1 cellular context compared by ENCODE assay signal in the genomic region with DNA sequence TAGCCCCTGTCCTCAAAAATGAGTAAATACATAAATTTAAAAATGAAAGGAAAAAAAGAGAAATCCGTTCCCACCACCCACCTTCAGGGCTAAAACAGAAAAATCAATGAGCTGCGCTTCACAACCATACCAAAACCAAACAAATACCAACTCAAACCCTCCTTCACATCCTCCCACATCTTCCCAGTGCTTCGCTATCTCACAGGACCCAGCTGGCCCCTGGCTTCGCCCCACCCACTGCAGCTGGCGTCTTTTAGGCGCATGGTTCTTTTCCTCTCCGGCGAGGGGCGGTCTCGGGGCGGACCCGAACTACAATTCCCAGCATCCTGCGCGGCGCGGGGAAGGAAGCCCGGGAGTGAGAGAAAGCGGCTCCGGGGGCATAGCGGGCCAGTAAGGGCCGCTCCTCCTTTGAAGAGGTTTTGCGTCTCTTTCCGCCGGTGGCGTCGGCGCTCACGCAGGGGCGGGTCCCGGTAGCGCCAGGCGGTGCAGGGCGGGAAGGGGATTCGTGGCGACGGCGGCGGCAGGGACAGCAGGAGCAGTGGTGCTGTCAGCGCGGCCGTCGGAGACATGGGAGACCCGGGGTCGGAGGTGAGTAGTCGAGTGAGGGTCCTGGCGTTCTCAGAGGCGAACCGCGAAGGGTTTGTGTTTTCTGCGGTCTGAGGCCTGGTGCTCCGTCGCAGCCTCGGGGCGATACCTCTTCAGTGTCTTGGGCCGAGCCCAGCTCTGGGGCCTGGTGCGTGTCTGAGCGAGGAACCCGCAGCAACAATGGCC.
TF ChIP-seq lines count a peak whose summit lies in the region.

A gene with protein sequence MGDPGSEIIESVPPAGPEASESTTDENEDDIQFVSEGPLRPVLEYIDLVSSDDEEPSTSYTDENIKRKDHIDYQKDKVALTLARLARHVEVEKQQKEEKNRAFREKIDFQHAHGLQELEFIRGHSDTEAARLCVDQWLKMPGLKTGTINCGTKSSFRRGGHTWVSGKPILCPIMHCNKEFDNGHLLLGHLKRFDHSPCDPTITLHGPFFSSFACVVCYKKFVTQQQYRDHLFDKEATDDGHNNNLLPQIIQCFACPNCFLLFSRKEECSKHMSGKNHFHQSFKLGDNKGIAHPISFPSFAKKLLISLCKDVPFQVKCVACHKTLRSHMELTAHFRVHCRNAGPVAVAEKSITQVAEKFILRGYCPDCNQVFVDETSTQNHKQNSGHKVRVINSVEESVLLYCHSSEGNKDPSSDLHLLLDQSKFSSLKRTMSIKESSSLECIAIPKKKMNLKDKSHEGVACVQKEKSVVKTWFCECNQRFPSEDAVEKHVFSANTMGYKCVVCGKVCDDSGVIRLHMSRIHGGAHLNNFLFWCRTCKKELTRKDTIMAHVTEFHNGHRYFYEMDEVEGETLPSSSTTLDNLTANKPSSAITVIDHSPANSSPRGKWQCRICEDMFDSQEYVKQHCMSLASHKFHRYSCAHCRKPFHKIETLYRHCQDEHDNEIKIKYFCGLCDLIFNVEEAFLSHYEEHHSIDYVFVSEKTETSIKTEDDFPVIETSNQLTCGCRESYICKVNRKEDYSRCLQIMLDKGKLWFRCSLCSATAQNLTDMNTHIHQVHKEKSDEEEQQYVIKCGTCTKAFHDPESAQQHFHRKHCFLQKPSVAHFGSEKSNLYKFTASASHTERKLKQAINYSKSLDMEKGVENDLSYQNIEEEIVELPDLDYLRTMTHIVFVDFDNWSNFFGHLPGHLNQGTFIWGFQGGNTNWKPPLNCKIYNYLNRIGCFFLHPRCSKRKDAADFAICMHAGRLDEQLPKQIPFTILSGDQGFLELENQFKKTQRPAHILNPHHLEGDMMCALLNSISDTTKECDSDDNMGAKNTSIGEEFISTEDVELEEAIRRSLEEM (plus strand): TSS at position 502 of the 771 bp plus-strand sequence. CDS start 66 bp downstream, at position 568.

TF ChIP-seq in K562, 482 proteins besides CTCF, POLR2A, EP300 and RAD21 (continued from another document and continues in another):
- TF ChIP-seq, protein P1, sequence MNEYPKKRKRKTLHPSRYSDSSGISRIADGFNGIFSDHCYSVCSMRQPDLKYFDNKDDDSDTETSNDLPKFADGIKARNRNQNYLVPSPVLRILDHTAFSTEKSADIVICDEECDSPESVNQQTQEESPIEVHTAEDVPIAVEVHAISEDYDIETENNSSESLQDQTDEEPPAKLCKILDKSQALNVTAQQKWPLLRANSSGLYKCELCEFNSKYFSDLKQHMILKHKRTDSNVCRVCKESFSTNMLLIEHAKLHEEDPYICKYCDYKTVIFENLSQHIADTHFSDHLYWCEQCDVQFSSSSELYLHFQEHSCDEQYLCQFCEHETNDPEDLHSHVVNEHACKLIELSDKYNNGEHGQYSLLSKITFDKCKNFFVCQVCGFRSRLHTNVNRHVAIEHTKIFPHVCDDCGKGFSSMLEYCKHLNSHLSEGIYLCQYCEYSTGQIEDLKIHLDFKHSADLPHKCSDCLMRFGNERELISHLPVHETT (CRISPR knock-in tag; conservative IDR thresholded peaks at IDR 0.05 in 1 of 2, IDR thresholded peaks at IDR 0.05 in 1 of 2): peak in 1 of 2 experiments; percentile 87; a peak in 2 of 4 replicates
- TF ChIP-seq PYGO2 (tag; IDR thresholded peaks at IDR 0.05) (no peak), BRF1 (IDR thresholded peaks at IDR 0.05; ENCODE audit: borderline replicate concordance, extremely low read depth, insufficient read length) (no peak), ZNF766 (CRISPR knock-in tag; conservative IDR thresholded peaks at IDR 0.05) (peak; percentile 85), SIX5 (IDR thresholded peaks at IDR 0.05; ENCODE audit: borderline replicate concordance in 1 of 2, insufficient read depth in 1 of 2, low read depth in 1 of 2, low read length in 2 of 2) (peak; percentile 71 to 82), ZNF41 (CRISPR knock-in tag; conservative IDR thresholded peaks at IDR 0.05) (no peak), ZKSCAN8 (CRISPR knock-in tag; IDR thresholded peaks at IDR 0.05) (no peak), KDM5B (IDR thresholded peaks at IDR 0.05; ENCODE audit: insufficient replicate concordance, low read depth, low read length) (peak; percentile 63), PPARD (CRISPR knock-in tag; IDR thresholded peaks at IDR 0.05) (no peak), LCOR (CRISPR knock-in tag; IDR thresholded peaks at IDR 0.05) (0 out of 2 replicates have a peak, but pooled peaks have one; percentile 65), ATF7 (IDR thresholded peaks at IDR 0.05) (peak; percentile 89), ZBTB8A (IDR thresholded peaks at IDR 0.05; ENCODE audit: partially characterized antibody) (no peak), ZNF140 (CRISPR knock-in tag; IDR thresholded peaks at IDR 0.05) (no peak), ZBTB1 (CRISPR knock-in tag; IDR thresholded peaks at IDR 0.05; ENCODE audit: borderline replicate concordance, low read depth) (no peak), HDAC6 (IDR thresholded peaks at IDR 0.05; ENCODE audit: low read depth, low read length) (no peak), JUNB (CRISPR knock-in tag; conservative IDR thresholded peaks at IDR 0.05) (no peak), PRMT5 (CRISPR knock-in tag; IDR thresholded peaks at IDR 0.05) (no peak), ZNF347 (CRISPR knock-in tag; IDR thresholded peaks at IDR 0.05; ENCODE audit: low read depth) (no peak), HLTF (IDR thresholded peaks at IDR 0.05) (peak; percentile 82; the same call in 1 of the 2 replicates), ZBTB7A (IDR thresholded peaks at IDR 0.05; ENCODE audit: borderline replicate concordance, control insufficient read depth, low read depth, low read length) (no peak; the same call in 1 of the 2 replicates), CBFA2T2 (conservative IDR thresholded peaks at IDR 0.05) (peak; percentile 97), FOXK1 (CRISPR knock-in tag; IDR thresholded peaks at IDR 0.05; ENCODE audit: borderline replicate concordance) (no peak), TGIF2 (CRISPR knock-in tag; IDR thresholded peaks at IDR 0.05) (no peak), FOXA3 (CRISPR knock-in tag; conservative IDR thresholded peaks at IDR 0.05 in 1 of 2, IDR thresholded peaks at IDR 0.05 in 1 of 2) (peak; percentile 19 to 67; a peak in 1 of 4 replicates), ZNF507 (tag; conservative IDR thresholded peaks at IDR 0.05) (no peak), CSDE1 (IDR thresholded peaks at IDR 0.05) (no peak), PURB (CRISPR knock-in tag; IDR thresholded peaks at IDR 0.05; ENCODE audit: low read depth) (no peak), HNRNPLL (IDR thresholded peaks at IDR 0.05; ENCODE audit: low read depth, low read length, poor library complexity, severe bottlenecking) (peak; percentile 97), ZNF274 (IDR thresholded peaks at IDR 0.05; ENCODE audit: borderline replicate concordance, low read depth, low read length) (no peak), MAZ (CRISPR knock-in tag; conservative IDR thresholded peaks at IDR 0.05 in 1 of 2, IDR thresholded peaks at IDR 0.05 in 1 of 2) (peak; percentile 84 to 91), ETV6 (IDR thresholded peaks at IDR 0.05; ENCODE audit: borderline replicate concordance in 1 of 2, low read depth in 2 of 2, low read length in 1 of 2) (peak; percentile 35 to 79; a peak in 1 of 4 replicates), ETV6 (CRISPR knock-in tag; IDR thresholded peaks at IDR 0.05; ENCODE audit: borderline replicate concordance) (no peak), JUND (IDR thresholded peaks at IDR 0.05; ENCODE audit: borderline replicate concordance, low read depth, low read length) (peak; percentile 74), JUND (tag; IDR thresholded peaks at IDR 0.05; ENCODE audit: borderline replicate concordance, low read depth, low read length) (peak; percentile 63; the same call in 1 of the 3 replicates), TAF1 (IDR thresholded peaks at IDR 0.05; ENCODE audit: control insufficient read depth, extremely low read depth, insufficient read depth, low read length, severe bottlenecking) (peak; percentile 84), ZNF79 (CRISPR knock-in tag; IDR thresholded peaks at IDR 0.05; ENCODE audit: low read depth) (no peak), KDM4B (IDR thresholded peaks at IDR 0.05; ENCODE audit: borderline replicate concordance in 2 of 2, low read depth in 1 of 2) (peak in 1 of 2 experiments; percentile 88; a peak in 1 of 4 replicates), NCOA1 (IDR thresholded peaks at IDR 0.05; ENCODE audit: low read depth) (0 out of 2 replicates have a peak, but pooled peaks have one; percentile 62)
- TF ChIP-seq, protein P2, sequence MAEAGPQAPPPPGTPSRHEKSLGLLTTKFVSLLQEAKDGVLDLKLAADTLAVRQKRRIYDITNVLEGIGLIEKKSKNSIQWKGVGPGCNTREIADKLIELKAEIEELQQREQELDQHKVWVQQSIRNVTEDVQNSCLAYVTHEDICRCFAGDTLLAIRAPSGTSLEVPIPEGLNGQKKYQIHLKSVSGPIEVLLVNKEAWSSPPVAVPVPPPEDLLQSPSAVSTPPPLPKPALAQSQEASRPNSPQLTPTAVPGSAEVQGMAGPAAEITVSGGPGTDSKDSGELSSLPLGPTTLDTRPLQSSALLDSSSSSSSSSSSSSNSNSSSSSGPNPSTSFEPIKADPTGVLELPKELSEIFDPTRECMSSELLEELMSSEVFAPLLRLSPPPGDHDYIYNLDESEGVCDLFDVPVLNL (CRISPR knock-in tag; IDR thresholded peaks at IDR 0.05; ENCODE audit: low read depth): peak; percentile 81; the same call in 1 of the 2 replicates
- TF ChIP-seq, protein P3, sequence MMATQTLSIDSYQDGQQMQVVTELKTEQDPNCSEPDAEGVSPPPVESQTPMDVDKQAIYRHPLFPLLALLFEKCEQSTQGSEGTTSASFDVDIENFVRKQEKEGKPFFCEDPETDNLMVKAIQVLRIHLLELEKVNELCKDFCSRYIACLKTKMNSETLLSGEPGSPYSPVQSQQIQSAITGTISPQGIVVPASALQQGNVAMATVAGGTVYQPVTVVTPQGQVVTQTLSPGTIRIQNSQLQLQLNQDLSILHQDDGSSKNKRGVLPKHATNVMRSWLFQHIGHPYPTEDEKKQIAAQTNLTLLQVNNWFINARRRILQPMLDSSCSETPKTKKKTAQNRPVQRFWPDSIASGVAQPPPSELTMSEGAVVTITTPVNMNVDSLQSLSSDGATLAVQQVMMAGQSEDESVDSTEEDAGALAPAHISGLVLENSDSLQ (IDR thresholded peaks at IDR 0.05): peak; percentile 35; the same call in 1 of the 2 replicates
- TF ChIP-seq, protein P4, sequence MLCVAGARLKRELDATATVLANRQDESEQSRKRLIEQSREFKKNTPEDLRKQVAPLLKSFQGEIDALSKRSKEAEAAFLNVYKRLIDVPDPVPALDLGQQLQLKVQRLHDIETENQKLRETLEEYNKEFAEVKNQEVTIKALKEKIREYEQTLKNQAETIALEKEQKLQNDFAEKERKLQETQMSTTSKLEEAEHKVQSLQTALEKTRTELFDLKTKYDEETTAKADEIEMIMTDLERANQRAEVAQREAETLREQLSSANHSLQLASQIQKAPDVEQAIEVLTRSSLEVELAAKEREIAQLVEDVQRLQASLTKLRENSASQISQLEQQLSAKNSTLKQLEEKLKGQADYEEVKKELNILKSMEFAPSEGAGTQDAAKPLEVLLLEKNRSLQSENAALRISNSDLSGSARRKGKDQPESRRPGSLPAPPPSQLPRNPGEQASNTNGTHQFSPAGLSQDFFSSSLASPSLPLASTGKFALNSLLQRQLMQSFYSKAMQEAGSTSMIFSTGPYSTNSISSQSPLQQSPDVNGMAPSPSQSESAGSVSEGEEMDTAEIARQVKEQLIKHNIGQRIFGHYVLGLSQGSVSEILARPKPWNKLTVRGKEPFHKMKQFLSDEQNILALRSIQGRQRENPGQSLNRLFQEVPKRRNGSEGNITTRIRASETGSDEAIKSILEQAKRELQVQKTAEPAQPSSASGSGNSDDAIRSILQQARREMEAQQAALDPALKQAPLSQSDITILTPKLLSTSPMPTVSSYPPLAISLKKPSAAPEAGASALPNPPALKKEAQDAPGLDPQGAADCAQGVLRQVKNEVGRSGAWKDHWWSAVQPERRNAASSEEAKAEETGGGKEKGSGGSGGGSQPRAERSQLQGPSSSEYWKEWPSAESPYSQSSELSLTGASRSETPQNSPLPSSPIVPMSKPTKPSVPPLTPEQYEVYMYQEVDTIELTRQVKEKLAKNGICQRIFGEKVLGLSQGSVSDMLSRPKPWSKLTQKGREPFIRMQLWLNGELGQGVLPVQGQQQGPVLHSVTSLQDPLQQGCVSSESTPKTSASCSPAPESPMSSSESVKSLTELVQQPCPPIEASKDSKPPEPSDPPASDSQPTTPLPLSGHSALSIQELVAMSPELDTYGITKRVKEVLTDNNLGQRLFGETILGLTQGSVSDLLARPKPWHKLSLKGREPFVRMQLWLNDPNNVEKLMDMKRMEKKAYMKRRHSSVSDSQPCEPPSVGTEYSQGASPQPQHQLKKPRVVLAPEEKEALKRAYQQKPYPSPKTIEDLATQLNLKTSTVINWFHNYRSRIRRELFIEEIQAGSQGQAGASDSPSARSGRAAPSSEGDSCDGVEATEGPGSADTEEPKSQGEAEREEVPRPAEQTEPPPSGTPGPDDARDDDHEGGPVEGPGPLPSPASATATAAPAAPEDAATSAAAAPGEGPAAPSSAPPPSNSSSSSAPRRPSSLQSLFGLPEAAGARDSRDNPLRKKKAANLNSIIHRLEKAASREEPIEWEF (CRISPR knock-in tag; IDR thresholded peaks at IDR 0.05): no peak
- TF ChIP-seq, protein P5, sequence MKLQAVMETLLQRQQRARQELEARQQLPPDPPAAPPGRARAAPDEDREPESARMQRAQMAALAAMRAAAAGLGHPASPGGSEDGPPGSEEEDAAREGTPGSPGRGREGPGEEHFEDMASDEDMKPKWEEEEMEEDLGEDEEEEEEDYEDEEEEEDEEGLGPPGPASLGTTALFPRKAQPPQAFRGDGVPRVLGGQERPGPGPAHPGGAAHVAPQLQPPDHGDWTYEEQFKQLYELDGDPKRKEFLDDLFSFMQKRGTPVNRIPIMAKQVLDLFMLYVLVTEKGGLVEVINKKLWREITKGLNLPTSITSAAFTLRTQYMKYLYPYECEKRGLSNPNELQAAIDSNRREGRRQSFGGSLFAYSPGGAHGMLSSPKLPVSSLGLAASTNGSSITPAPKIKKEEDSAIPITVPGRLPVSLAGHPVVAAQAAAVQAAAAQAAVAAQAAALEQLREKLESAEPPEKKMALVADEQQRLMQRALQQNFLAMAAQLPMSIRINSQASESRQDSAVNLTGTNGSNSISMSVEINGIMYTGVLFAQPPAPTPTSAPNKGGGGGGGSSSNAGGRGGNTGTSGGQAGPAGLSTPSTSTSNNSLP (IDR thresholded peaks at IDR 0.05; ENCODE audit: borderline replicate concordance, low read depth, low read length): no peak
- TF ChIP-seq, protein P6, sequence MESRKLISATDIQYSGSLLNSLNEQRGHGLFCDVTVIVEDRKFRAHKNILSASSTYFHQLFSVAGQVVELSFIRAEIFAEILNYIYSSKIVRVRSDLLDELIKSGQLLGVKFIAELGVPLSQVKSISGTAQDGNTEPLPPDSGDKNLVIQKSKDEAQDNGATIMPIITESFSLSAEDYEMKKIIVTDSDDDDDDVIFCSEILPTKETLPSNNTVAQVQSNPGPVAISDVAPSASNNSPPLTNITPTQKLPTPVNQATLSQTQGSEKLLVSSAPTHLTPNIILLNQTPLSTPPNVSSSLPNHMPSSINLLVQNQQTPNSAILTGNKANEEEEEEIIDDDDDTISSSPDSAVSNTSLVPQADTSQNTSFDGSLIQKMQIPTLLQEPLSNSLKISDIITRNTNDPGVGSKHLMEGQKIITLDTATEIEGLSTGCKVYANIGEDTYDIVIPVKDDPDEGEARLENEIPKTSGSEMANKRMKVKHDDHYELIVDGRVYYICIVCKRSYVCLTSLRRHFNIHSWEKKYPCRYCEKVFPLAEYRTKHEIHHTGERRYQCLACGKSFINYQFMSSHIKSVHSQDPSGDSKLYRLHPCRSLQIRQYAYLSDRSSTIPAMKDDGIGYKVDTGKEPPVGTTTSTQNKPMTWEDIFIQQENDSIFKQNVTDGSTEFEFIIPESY (CRISPR knock-in tag; IDR thresholded peaks at IDR 0.05): no peak
